Comparison of ENCODE assay signal across 16 cellular contexts in genomic region chr7:14210075-14210474, GRCh38.
"Had no signal": no experiment of that assay in that cellular context is flagged by ENCODE, and none has a peak within 500 bp of the region (broad histone marks: within the 10 kb centered on the region; RNA-seq: fewer than 3 reads in every experiment).

No MANE protein-coding gene starts in this region.

- ATAC-seq: activated CD4-positive, alpha-beta T cell treated with anti-CD3 and anti-CD28 coated beads for 36 hours; activated T-helper 17 cell treated with anti-CD3 and anti-CD28 coated beads, Interleukin-2, amount 50 U/mL, for 72 hours; foreskin keratinocyte; upper lobe of right lung; WTC11 had no signal

- H3K36me3 ChIP-seq: upper lobe of right lung had no signal

- DNase-seq: activated CD4-positive, alpha-beta memory T cell treated with anti-CD3 and anti-CD28 coated beads, Interleukin-2, amount 10 ng/mL, durations not matched to agents 7 days and 5 days; activated CD4-positive, alpha-beta T cell treated with anti-CD3 and anti-CD28 coated beads for 36 hours; activated naive CD4-positive, alpha-beta T cell treated with anti-CD3 and anti-CD28 coated beads for 36 hours; activated T-cell treated with anti-CD3 and anti-CD28 coated beads, Interleukin-2, amount 50 U/mL, for 1 hour; central memory CD4-positive, alpha-beta T cell; dorsolateral prefrontal cortex; endodermal cell; foreskin keratinocyte; stimulated activated CD4-positive, alpha-beta T cell treated with anti-CD3 and anti-CD28 coated beads, Interleukin-1b, Interleukin-23, amount 100 ng/mL, for 48 hours; stimulated activated CD8-positive, alpha-beta memory T cell treated with anti-CD3 and anti-CD28 coated beads, Interleukin-4, amount 100 ng/mL, for 48 hours; stimulated activated naive CD4-positive, alpha-beta T cell; upper lobe of right lung had no signal

- H3K4me3 ChIP-seq: dorsolateral prefrontal cortex, hepatocyte, upper lobe of right lung had no signal

- H3K9me3 ChIP-seq: upper lobe of right lung had no signal

- H3K79me2 ChIP-seq: hepatocyte had no signal

- H3K4me2 ChIP-seq: hepatocyte had no signal

- H3K27ac ChIP-seq: dorsolateral prefrontal cortex, epithelial cell of prostate, foreskin keratinocyte, hepatocyte, upper lobe of right lung had no signal

- H3K27me3 ChIP-seq: dorsolateral prefrontal cortex, foreskin keratinocyte, hepatocyte, upper lobe of right lung had no signal

- H3K4me1 ChIP-seq: upper lobe of right lung had no signal

- H2AFZ ChIP-seq: hepatocyte had no signal
